In the genomic region with DNA sequence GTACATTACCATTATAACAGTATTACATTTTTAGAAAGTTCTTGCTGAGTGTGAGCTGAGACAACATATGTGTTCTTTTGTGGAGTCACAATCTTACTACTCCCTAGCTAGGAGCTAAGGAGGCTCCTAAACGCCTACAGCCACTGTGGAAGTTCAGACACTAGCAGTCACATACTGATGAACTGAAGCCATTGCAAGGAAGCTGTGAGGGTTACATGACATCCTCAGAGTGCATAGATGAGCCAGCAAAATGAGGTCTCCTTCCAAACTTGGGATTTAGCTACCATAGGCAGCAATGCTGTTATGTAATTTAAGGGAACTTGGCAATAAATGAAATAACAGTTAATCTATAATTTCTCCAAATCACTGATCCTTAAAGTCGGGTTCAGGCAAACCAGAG, we compare ENCODE assay signal across 2 cellular contexts.
TF ChIP-seq lines count a peak whose summit lies in the region.

No MANE protein-coding gene starts in this region.

TF ChIP-seq in A549, 52 proteins besides CTCF, POLR2A, EP300 and RAD21 (continued from another document):
- TF ChIP-seq, protein P1, sequence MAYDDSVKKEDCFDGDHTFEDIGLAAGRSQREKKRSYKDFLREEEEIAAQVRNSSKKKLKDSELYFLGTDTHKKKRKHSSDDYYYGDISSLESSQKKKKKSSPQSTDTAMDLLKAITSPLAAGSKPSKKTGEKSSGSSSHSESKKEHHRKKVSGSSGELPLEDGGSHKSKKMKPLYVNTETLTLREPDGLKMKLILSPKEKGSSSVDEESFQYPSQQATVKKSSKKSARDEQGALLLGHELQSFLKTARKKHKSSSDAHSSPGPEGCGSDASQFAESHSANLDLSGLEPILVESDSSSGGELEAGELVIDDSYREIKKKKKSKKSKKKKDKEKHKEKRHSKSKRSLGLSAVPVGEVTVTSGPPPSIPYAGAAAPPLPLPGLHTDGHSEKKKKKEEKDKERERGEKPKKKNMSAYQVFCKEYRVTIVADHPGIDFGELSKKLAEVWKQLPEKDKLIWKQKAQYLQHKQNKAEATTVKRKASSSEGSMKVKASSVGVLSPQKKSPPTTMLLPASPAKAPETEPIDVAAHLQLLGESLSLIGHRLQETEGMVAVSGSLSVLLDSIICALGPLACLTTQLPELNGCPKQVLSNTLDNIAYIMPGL (CRISPR knock-in tag; IDR thresholded peaks at IDR 0.05; ENCODE audit: borderline replicate concordance) = no peak
- TF ChIP-seq ZNF302 (CRISPR knock-in tag; IDR thresholded peaks at IDR 0.05) = no peak
- TF ChIP-seq CBX2 (IDR thresholded peaks at IDR 0.05; ENCODE audit: borderline replicate concordance, low read depth) = no peak
- no peak for TF ChIP-seq ZC3H11A (IDR thresholded peaks at IDR 0.05)
- no peak for TF ChIP-seq ZFP36 (IDR thresholded peaks at IDR 0.05; ENCODE audit: borderline replicate concordance, partially characterized antibody)

TF ChIP-seq in GM23338, 12 proteins besides CTCF, POLR2A, EP300 and RAD21 (continued from another document):
- TF ChIP-seq, protein P2, sequence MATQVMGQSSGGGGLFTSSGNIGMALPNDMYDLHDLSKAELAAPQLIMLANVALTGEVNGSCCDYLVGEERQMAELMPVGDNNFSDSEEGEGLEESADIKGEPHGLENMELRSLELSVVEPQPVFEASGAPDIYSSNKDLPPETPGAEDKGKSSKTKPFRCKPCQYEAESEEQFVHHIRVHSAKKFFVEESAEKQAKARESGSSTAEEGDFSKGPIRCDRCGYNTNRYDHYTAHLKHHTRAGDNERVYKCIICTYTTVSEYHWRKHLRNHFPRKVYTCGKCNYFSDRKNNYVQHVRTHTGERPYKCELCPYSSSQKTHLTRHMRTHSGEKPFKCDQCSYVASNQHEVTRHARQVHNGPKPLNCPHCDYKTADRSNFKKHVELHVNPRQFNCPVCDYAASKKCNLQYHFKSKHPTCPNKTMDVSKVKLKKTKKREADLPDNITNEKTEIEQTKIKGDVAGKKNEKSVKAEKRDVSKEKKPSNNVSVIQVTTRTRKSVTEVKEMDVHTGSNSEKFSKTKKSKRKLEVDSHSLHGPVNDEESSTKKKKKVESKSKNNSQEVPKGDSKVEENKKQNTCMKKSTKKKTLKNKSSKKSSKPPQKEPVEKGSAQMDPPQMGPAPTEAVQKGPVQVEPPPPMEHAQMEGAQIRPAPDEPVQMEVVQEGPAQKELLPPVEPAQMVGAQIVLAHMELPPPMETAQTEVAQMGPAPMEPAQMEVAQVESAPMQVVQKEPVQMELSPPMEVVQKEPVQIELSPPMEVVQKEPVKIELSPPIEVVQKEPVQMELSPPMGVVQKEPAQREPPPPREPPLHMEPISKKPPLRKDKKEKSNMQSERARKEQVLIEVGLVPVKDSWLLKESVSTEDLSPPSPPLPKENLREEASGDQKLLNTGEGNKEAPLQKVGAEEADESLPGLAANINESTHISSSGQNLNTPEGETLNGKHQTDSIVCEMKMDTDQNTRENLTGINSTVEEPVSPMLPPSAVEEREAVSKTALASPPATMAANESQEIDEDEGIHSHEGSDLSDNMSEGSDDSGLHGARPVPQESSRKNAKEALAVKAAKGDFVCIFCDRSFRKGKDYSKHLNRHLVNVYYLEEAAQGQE (IDR thresholded peaks at IDR 0.05; ENCODE audit: unreplicated experiment) = no peak
- TF ChIP-seq STAT1 (IDR thresholded peaks at IDR 0.05; ENCODE audit: unreplicated experiment) = no peak
- no peak for TF ChIP-seq EZH2phosphoT487 (IDR thresholded peaks at IDR 0.05; ENCODE audit: unreplicated experiment)
- TF ChIP-seq, protein P3, sequence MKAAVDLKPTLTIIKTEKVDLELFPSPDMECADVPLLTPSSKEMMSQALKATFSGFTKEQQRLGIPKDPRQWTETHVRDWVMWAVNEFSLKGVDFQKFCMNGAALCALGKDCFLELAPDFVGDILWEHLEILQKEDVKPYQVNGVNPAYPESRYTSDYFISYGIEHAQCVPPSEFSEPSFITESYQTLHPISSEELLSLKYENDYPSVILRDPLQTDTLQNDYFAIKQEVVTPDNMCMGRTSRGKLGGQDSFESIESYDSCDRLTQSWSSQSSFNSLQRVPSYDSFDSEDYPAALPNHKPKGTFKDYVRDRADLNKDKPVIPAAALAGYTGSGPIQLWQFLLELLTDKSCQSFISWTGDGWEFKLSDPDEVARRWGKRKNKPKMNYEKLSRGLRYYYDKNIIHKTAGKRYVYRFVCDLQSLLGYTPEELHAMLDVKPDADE (IDR thresholded peaks at IDR 0.05) = no peak
- TF ChIP-seq CREB1 (CRISPR knock-in tag; IDR thresholded peaks at IDR 0.05; ENCODE audit: low read depth) = no peak
- TF ChIP-seq POLR2AphosphoS5 (IDR thresholded peaks at IDR 0.05; ENCODE audit: low read depth) = no peak
- TF ChIP-seq, protein P4, sequence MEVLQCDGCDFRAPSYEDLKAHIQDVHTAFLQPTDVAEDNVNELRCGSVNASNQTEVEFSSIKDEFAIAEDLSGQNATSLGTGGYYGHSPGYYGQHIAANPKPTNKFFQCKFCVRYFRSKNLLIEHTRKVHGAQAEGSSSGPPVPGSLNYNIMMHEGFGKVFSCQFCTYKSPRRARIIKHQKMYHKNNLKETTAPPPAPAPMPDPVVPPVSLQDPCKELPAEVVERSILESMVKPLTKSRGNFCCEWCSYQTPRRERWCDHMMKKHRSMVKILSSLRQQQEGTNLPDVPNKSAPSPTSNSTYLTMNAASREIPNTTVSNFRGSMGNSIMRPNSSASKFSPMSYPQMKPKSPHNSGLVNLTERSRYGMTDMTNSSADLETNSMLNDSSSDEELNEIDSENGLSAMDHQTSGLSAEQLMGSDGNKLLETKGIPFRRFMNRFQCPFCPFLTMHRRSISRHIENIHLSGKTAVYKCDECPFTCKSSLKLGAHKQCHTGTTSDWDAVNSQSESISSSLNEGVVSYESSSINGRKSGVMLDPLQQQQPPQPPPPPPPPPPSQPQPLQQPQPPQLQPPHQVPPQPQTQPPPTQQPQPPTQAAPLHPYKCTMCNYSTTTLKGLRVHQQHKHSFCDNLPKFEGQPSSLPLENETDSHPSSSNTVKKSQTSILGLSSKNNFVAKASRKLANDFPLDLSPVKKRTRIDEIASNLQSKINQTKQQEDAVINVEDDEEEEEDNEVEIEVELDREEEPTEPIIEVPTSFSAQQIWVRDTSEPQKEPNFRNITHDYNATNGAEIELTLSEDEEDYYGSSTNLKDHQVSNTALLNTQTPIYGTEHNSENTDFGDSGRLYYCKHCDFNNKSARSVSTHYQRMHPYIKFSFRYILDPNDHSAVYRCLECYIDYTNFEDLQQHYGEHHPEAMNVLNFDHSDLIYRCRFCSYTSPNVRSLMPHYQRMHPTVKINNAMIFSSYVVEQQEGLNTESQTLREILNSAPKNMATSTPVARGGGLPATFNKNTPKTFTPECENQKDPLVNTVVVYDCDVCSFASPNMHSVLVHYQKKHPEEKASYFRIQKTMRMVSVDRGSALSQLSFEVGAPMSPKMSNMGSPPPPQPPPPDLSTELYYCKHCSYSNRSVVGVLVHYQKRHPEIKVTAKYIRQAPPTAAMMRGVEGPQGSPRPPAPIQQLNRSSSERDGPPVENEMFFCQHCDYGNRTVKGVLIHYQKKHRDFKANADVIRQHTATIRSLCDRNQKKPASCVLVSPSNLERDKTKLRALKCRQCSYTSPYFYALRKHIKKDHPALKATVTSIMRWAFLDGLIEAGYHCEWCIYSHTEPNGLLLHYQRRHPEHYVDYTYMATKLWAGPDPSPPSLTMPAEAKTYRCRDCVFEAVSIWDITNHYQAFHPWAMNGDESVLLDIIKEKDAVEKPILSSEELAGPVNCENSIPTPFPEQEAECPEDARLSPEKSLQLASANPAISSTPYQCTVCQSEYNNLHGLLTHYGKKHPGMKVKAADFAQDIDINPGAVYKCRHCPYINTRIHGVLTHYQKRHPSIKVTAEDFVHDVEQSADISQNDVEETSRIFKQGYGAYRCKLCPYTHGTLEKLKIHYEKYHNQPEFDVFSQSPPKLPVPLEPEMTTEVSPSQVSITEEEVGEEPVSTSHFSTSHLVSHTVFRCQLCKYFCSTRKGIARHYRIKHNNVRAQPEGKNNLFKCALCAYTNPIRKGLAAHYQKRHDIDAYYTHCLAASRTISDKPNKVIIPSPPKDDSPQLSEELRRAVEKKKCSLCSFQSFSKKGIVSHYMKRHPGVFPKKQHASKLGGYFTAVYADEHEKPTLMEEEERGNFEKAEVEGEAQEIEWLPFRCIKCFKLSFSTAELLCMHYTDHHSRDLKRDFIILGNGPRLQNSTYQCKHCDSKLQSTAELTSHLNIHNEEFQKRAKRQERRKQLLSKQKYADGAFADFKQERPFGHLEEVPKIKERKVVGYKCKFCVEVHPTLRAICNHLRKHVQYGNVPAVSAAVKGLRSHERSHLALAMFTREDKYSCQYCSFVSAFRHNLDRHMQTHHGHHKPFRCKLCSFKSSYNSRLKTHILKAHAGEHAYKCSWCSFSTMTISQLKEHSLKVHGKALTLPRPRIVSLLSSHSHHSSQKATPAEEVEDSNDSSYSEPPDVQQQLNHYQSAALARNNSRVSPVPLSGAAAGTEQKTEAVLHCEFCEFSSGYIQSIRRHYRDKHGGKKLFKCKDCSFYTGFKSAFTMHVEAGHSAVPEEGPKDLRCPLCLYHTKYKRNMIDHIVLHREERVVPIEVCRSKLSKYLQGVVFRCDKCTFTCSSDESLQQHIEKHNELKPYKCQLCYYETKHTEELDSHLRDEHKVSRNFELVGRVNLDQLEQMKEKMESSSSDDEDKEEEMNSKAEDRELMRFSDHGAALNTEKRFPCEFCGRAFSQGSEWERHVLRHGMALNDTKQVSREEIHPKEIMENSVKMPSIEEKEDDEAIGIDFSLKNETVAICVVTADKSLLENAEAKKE (CRISPR knock-in tag; IDR thresholded peaks at IDR 0.05) = no peak
- TF ChIP-seq JUNB (IDR thresholded peaks at IDR 0.05; ENCODE audit: unreplicated experiment) = no peak
- TF ChIP-seq EZH2 (IDR thresholded peaks at IDR 0.05; ENCODE audit: low read depth, unreplicated experiment) = no peak
- TF ChIP-seq NANOG (IDR thresholded peaks at IDR 0.05; ENCODE audit: borderline replicate concordance) = no peak
